In genomic region chr1:30044745-30045144, GRCh38 we compare ENCODE assay signal across 1 cellular context.
TF ChIP-seq lines count a peak whose summit lies in the region.

No MANE protein-coding gene starts in this region.

TF ChIP-seq in H1, 55 proteins besides CTCF, POLR2A, EP300 and RAD21 (continued from another document):
- TF ChIP-seq USF2 (IDR thresholded peaks at IDR 0.05; ENCODE audit: low read length), result no peak
- no peak for TF ChIP-seq CBX5 (IDR thresholded peaks at IDR 0.05; ENCODE audit: low read depth, low read length)
